Comparison of ENCODE assay signal across 17 cellular contexts in genomic region chr13:67228031-67228430, GRCh38. TPM values are rescaled to one million over a fixed set of nuclear protein-coding genes. Genes with fewer than 3 reads are reported as not detected.
DNase-seq lines count a peak whose midpoint lies in the region; ATAC-seq, FAIRE-seq and TF ChIP-seq lines count a peak whose summit lies in the region.
"Had no signal": no experiment of that assay in that cellular context is flagged by ENCODE, and none has a peak within 500 bp of the region (broad histone marks: within the 10 kb centered on the region; RNA-seq: fewer than 3 reads in every experiment).

No MANE protein-coding gene starts in this region.

- no peak overlapping the region for H2AFZ ChIP-seq in DND-41 (ENCODE audit: low read depth, low read length)
- H2AFZ ChIP-seq in astrocyte (ENCODE audit: low read depth, low read length): no peak overlapping the region

- H3K4me3 ChIP-seq in DND-41 (ENCODE audit: low read depth in 1 of 2, low read length in 2 of 2) (peak overlapping the region in 1 of 2 experiments; percentile 94; a peak in 2 of 4 replicates), astrocyte (ENCODE audit: insufficient read depth, low read depth, low read length) (peak overlapping the region; percentile 93), right atrium auricular region (peak overlapping the region; percentile 60 to 74), skeletal muscle cell (ENCODE audit: low read depth, low read length) (peak overlapping the region; percentile 99)

- no peak overlapping the region for H3K4me3 Mint-ChIP-seq in astrocyte (ENCODE audit: unreplicated experiment)
- H3K4me3 Mint-ChIP-seq: activated naive CD4-positive, alpha-beta T cell treated with anti-CD3 and anti-CD28 coated beads for 36 hours; IgD-negative memory B cell had no signal

- no peak overlapping the region for H3K27ac Mint-ChIP-seq in astrocyte (ENCODE audit: unreplicated experiment)
- H3K27ac Mint-ChIP-seq: activated naive CD4-positive, alpha-beta T cell treated with anti-CD3 and anti-CD28 coated beads for 36 hours; CD14-positive monocyte; IgD-negative memory B cell had no signal

- TF ChIP-seq CTCF in DND-41 (IDR thresholded peaks at IDR 0.05; ENCODE audit: borderline replicate concordance, extremely low read depth, low read length, poor library complexity, severe bottlenecking) (no peak), astrocyte (IDR thresholded peaks at IDR 0.05; ENCODE audit: insufficient read depth, low read depth, low read length) (no peak), right atrium auricular region (IDR thresholded peaks at IDR 0.05) (no peak)

- H3K27ac ChIP-seq in DND-41 (ENCODE audit: low read length) (no peak overlapping the region), astrocyte (ENCODE audit: low read depth, low read length) (no peak overlapping the region), right atrium auricular region (no peak overlapping the region)
- H3K27ac ChIP-seq: neutrophil, transverse colon had no signal

- FAIRE-seq in astrocyte (lab: Jason Lieb, UNC): no peak

- H3K27me3 ChIP-seq in DND-41 (ENCODE audit: insufficient read depth, low read length, poor library complexity) (peaks cover 7% of the 10 kb centered on the region), astrocyte (ENCODE audit: insufficient read depth, low read length) (no peaks in the 10 kb centered on the region), right atrium auricular region (no peaks in the 10 kb centered on the region)

- H3K4me1 Mint-ChIP-seq in astrocyte (ENCODE audit: low read depth, unreplicated experiment): peaks cover 13% of the 10 kb centered on the region

- H4K20me1 ChIP-seq in DND-41 (ENCODE audit: insufficient read depth, low read length): no peaks in the 10 kb centered on the region
- H4K20me1 ChIP-seq in astrocyte (ENCODE audit: insufficient read depth, low read length): no peaks in the 10 kb centered on the region

- H3K27me3 Mint-ChIP-seq in astrocyte (ENCODE audit: low read depth, unreplicated experiment): peaks cover 1% of the 10 kb centered on the region

- no peaks in the 10 kb centered on the region for H3K36me3 Mint-ChIP-seq in astrocyte (ENCODE audit: low read depth, unreplicated experiment)
- H3K36me3 Mint-ChIP-seq: CD14-positive monocyte, IgD-negative memory B cell had no signal

- H3K36me3 ChIP-seq in DND-41 (ENCODE audit: insufficient read depth, low read length) (no peaks in the 10 kb centered on the region), astrocyte (ENCODE audit: insufficient read depth, low read length) (no peaks in the 10 kb centered on the region), right atrium auricular region (no peaks in the 10 kb centered on the region)
- H3K36me3 ChIP-seq: neutrophil, transverse colon had no signal

- peak overlapping the region; percentile 88 for H3K4me2 ChIP-seq in DND-41 (ENCODE audit: insufficient read depth, low read length)
- peak overlapping the region; percentile 98 for H3K4me2 ChIP-seq in astrocyte (ENCODE audit: low read length)

- H3K4me1 ChIP-seq in DND-41 (ENCODE audit: insufficient read depth, low read length) (peaks cover 49% of the 10 kb centered on the region), astrocyte (ENCODE audit: insufficient read depth, low read length) (peaks cover 12% of the 10 kb centered on the region), right atrium auricular region (peaks cover 0 to 32% of the 10 kb centered on the region in 2 donors)

- H3K9me3 Mint-ChIP-seq in astrocyte (ENCODE audit: unreplicated experiment): no peaks in the 10 kb centered on the region
- H3K9me3 Mint-ChIP-seq: activated naive CD4-positive, alpha-beta T cell treated with anti-CD3 and anti-CD28 coated beads for 36 hours; IgD-negative memory B cell had no signal

- ATAC-seq in DND-41 (ENCODE audit: insufficient read depth, low read depth) (no peak), HG02571 (IDR thresholded peaks at IDR 0.05; ENCODE audit: unreplicated experiment) (no peak), GM21717 (IDR thresholded peaks at IDR 0.05; ENCODE audit: unreplicated experiment) (no peak)

- DNase-seq in DND-41 (no peak), astrocyte (ENCODE audit: low read depth) (no peak), right atrium auricular region (ENCODE audit: low spot score) (no peak), skeletal muscle cell (ENCODE audit: low read depth) (no peak), GM03348 (ENCODE audit: low spot score) (no peak), DMS 273 treated with DMSO at 0.1 percent for 48 hours (lab: John Stamatoyannopoulos, UW) (no peak)
- DNase-seq: activated naive CD4-positive, alpha-beta T cell treated with anti-CD3 and anti-CD28 coated beads for 36 hours; EL; erythroblast; NCI-H1092 treated with DMSO at 0.1 percent for 48 hours; stimulated activated CD4-positive, alpha-beta T cell treated with anti-CD3 and anti-CD28 coated beads, Interleukin-15, amount 100 ng/mL, for 24 hours; transverse colon had no signal

- no peak overlapping the region for H3K9ac ChIP-seq in DND-41 (ENCODE audit: low read depth, low read length)
- no peak overlapping the region for H3K9ac ChIP-seq in astrocyte (ENCODE audit: low read length)

- no peaks in the 10 kb centered on the region for H3K79me2 ChIP-seq in DND-41 (ENCODE audit: insufficient read depth, low read length)
- H3K79me2 ChIP-seq in astrocyte (ENCODE audit: insufficient read depth, low read length): peaks cover 11% of the 10 kb centered on the region

- no peaks in the 10 kb centered on the region for H3K9me3 ChIP-seq in DND-41 (ENCODE audit: insufficient read depth, low read length, severe bottlenecking)
- H3K9me3 ChIP-seq in astrocyte (ENCODE audit: insufficient read depth, low read depth, low read length): no peaks in the 10 kb centered on the region
- no peaks in the 10 kb centered on the region for H3K9me3 ChIP-seq in right atrium auricular region
- H3K9me3 ChIP-seq: neutrophil, transverse colon had no signal

RNA-seq across cellular contexts. Expression of gene PCDH9, which starts 2.1 kb away (rescaled TPM):
- total RNA-seq in astrocyte: 10.3 and 10.4 TPM in 2 replicates
- total RNA-seq in right atrium auricular region: 10 to 100 TPM; 19.4 to 28.7 TPM
